21 cellular contexts compared by ENCODE assay signal in the genomic region with DNA sequence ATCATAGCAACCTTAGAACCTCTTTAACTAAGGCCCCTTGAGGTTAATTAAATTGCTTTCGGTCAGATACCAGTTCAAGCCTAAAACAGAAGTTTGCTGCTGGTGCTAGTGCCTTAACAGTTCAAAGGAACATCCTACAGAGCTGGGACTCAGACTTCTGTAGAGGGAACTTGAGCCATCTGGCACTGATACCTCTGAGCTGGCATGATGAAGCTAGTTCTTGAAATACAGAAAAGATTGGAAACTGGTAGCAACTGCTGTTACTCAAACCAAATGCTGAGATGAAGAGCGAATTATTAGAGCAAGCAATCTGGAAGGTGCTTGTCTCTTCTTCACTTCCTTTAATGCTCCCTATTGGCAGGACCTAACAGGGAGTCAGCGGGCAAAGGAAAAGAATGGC.
DNase-seq lines count a peak whose midpoint lies in the region; ATAC-seq and TF ChIP-seq lines count a peak whose summit lies in the region.
"Had no signal": no experiment of that assay in that cellular context is flagged by ENCODE, and none has a peak within 500 bp of the region (broad histone marks: within the 10 kb centered on the region; RNA-seq: fewer than 3 reads in every experiment).

No MANE protein-coding gene starts in this region.

- H3K36me3 ChIP-seq in hepatocyte (replicated peaks; ENCODE audit: insufficient read depth, low read depth), result no peaks in the 10 kb centered on the region
- H3K36me3 ChIP-seq: transverse colon had no signal

- DNase-seq in NCI-H1694 treated with DMSO at 0.1 percent for 48 hours (lab: John Stamatoyannopoulos, UW), result peak; percentile 21
- DNase-seq in NCI-H1694 (lab: John Stamatoyannopoulos, UW), result no peak
- no peak for DNase-seq in WTC11 (ENCODE audit: low spot score)
- no peak for DNase-seq in hepatocyte (ENCODE audit: low spot score)
- peak; percentile 44 for DNase-seq in stromal cell of bone marrow (ENCODE audit: low read depth)
- no peak for DNase-seq in natural killer cell treated with Interleukin-12 subunit alpha and Interleukin-12 subunit beta and Interleukin-15 and Interleukin-18, amount 100 ng/mL, for 72 hours (ENCODE audit: low spot score)
- DNase-seq in HuH-7 (ENCODE audit: low spot score), result no peak
- DNase-seq in GM10248 (ENCODE audit: extremely low spot score), result no peak
- DNase-seq: activated gamma-delta T cell; body of pancreas; dermis blood vessel endothelial cell; GOT3; NCI-H187 treated with DMSO at 0.1 percent for 48 hours; stimulated activated CD4-positive, alpha-beta T cell treated with anti-CD3 and anti-CD28 coated beads, Interleukin-4, amount 100 ng/mL, for 4 hours; transverse colon had no signal

- H3K9me3 Mint-ChIP-seq in WTC11, result no peaks in the 10 kb centered on the region
- H3K9me3 Mint-ChIP-seq in natural killer cell treated with Interleukin-12 subunit alpha and Interleukin-12 subunit beta and Interleukin-15 and Interleukin-18, amount 100 ng/mL, for 72 hours, result peaks cover 8% of the 10 kb centered on the region

- H3K27me3 Mint-ChIP-seq in WTC11 (ENCODE audit: low read depth), result no peaks in the 10 kb centered on the region
- no peaks in the 10 kb centered on the region for H3K27me3 Mint-ChIP-seq in natural killer cell treated with Interleukin-12 subunit alpha and Interleukin-12 subunit beta and Interleukin-15 and Interleukin-18, amount 100 ng/mL, for 72 hours

- H3K9me2 ChIP-seq in hepatocyte (replicated peaks; ENCODE audit: insufficient read depth), result no peaks in the 10 kb centered on the region

- no peaks in the 10 kb centered on the region for H3K9me3 ChIP-seq in hepatocyte (ENCODE audit: low read depth)
- H3K9me3 ChIP-seq: body of pancreas, transverse colon had no signal

- no peak overlapping the region for H3K27ac ChIP-seq in hepatocyte
- H3K27ac ChIP-seq: 22Rv1, RWPE1, transverse colon had no signal

- peak overlapping the region; percentile 14 for H2AFZ ChIP-seq in hepatocyte

- no peaks in the 10 kb centered on the region for H3K36me3 Mint-ChIP-seq in WTC11
- no peaks in the 10 kb centered on the region for H3K36me3 Mint-ChIP-seq in natural killer cell treated with Interleukin-12 subunit alpha and Interleukin-12 subunit beta and Interleukin-15 and Interleukin-18, amount 100 ng/mL, for 72 hours
- H3K36me3 Mint-ChIP-seq: CD14-positive monocyte had no signal

- H3K4me1 ChIP-seq in hepatocyte (ENCODE audit: insufficient read depth), result no peaks in the 10 kb centered on the region
- H3K4me1 ChIP-seq: transverse colon had no signal

- no peaks in the 10 kb centered on the region for H4K20me1 ChIP-seq in hepatocyte (ENCODE audit: insufficient read depth, poor library complexity, severe bottlenecking)

- no peaks in the 10 kb centered on the region for H3K4me1 Mint-ChIP-seq in WTC11
- no peaks in the 10 kb centered on the region for H3K4me1 Mint-ChIP-seq in natural killer cell treated with Interleukin-12 subunit alpha and Interleukin-12 subunit beta and Interleukin-15 and Interleukin-18, amount 100 ng/mL, for 72 hours (ENCODE audit: low read depth in 2 of 2)
- H3K4me1 Mint-ChIP-seq: CD14-positive monocyte had no signal

- no peaks in the 10 kb centered on the region for H3K79me2 ChIP-seq in hepatocyte

- POLR2A ChIA-PET in WTC11 (lab: Charles Lee) (no interaction called here), GM10248 (lab: Yijun Ruan, JAX) (no interaction called here)

- CTCF ChIA-PET in WTC11 (lab: Charles Lee), result interaction anchor here (1.0 kb wide), 1 partner anchor 97 kb away, joined by 4 read pairs; no protein-coding TSS in a partner anchor
- CTCF ChIA-PET in GM10248 (lab: Yijun Ruan, JAX), result interaction anchor here (1.0 to 1.3 kb wide), 2 partner anchors 10 to 12 kb away, joined by 3 to 4 read pairs; no protein-coding TSS in a partner anchor

- no peak overlapping the region for H3K27ac Mint-ChIP-seq in WTC11
- no peak overlapping the region for H3K27ac Mint-ChIP-seq in natural killer cell treated with Interleukin-12 subunit alpha and Interleukin-12 subunit beta and Interleukin-15 and Interleukin-18, amount 100 ng/mL, for 72 hours
- H3K27ac Mint-ChIP-seq: CD14-positive monocyte had no signal

- no peaks in the 10 kb centered on the region for H3K27me3 ChIP-seq in hepatocyte
- H3K27me3 ChIP-seq: body of pancreas, transverse colon had no signal

- H3K4me2 ChIP-seq in hepatocyte, result no peak overlapping the region

- peak; percentile 43 for ATAC-seq in WTC11
- ATAC-seq in natural killer cell treated with Interleukin-12 subunit alpha and Interleukin-12 subunit beta and Interleukin-15 and Interleukin-18, amount 100 ng/mL, for 72 hours, result no peak
- ATAC-seq: activated CD4-positive, CD25-positive, alpha-beta regulatory T cell treated with anti-CD3 and anti-CD28 coated beads, Interleukin-2, amount 50 U/mL, for 24 hours; sciatic nerve had no signal

- 69% methylated on average over 3 of the region's 3 CpGs for WGBS in hepatocyte (ENCODE audit: low lambda C conversion rate, missing lambda C conversion rate)

- TF ChIP-seq CTCF in WTC11 (IDR thresholded peaks at IDR 0.05), result no peak
- TF ChIP-seq CTCF in hepatocyte (IDR thresholded peaks at IDR 0.05; ENCODE audit: poor library complexity), result no peak
- no peak for TF ChIP-seq CTCF in GM10248 (IDR thresholded peaks at IDR 0.05; ENCODE audit: control extremely low read depth, extremely low read depth, low read depth, missing control alignments)

- H3K4me3 ChIP-seq in hepatocyte, result no peak overlapping the region
- H3K4me3 ChIP-seq: body of pancreas, lung, transverse colon had no signal

- no peak overlapping the region for H3K4me3 Mint-ChIP-seq in WTC11
- H3K4me3 Mint-ChIP-seq in natural killer cell treated with Interleukin-12 subunit alpha and Interleukin-12 subunit beta and Interleukin-15 and Interleukin-18, amount 100 ng/mL, for 72 hours, result no peak overlapping the region
- H3K4me3 Mint-ChIP-seq: CD14-positive monocyte had no signal

TF ChIP-seq in WTC11, 78 proteins besides CTCF, POLR2A, EP300 and RAD21:
- TF ChIP-seq ZSCAN18 (CRISPR knock-in tag; IDR thresholded peaks at IDR 0.05), result no peak
- TF ChIP-seq TEAD4 (CRISPR knock-in tag; IDR thresholded peaks at IDR 0.05), result no peak
- TF ChIP-seq GTF2I (CRISPR knock-in tag; conservative IDR thresholded peaks at IDR 0.05), result no peak
- TF ChIP-seq ATF6 (CRISPR knock-in tag; IDR thresholded peaks at IDR 0.05), result no peak
- no peak for TF ChIP-seq JUN (CRISPR knock-in tag; IDR thresholded peaks at IDR 0.05)
- TF ChIP-seq GRHL2 (CRISPR knock-in tag; IDR thresholded peaks at IDR 0.05; ENCODE audit: insufficient replicate concordance, severe bottlenecking), result no peak
- TF ChIP-seq IRF2 (CRISPR knock-in tag; IDR thresholded peaks at IDR 0.05; ENCODE audit: borderline replicate concordance, low read depth), result no peak
- no peak for TF ChIP-seq ZNF416 (CRISPR knock-in tag; IDR thresholded peaks at IDR 0.05)
- TF ChIP-seq, protein P1, sequence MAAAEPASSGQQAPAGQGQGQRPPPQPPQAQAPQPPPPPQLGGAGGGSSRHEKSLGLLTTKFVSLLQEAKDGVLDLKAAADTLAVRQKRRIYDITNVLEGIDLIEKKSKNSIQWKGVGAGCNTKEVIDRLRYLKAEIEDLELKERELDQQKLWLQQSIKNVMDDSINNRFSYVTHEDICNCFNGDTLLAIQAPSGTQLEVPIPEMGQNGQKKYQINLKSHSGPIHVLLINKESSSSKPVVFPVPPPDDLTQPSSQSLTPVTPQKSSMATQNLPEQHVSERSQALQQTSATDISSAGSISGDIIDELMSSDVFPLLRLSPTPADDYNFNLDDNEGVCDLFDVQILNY (CRISPR knock-in tag; IDR thresholded peaks at IDR 0.05), result no peak
- TF ChIP-seq ZBTB21 (CRISPR knock-in tag; IDR thresholded peaks at IDR 0.05; ENCODE audit: borderline replicate concordance), result no peak
- no peak for TF ChIP-seq CBFB (CRISPR knock-in tag; IDR thresholded peaks at IDR 0.05; ENCODE audit: low read depth)
- TF ChIP-seq TEAD1 (CRISPR knock-in tag; IDR thresholded peaks at IDR 0.05), result no peak

Comparison
In these comparisons a context has a peak if more than half of its experiments do, and no peak if none do; other contexts are left out.
1. DNase-seq: peak in NCI-H1694 treated with DMSO at 0.1 percent for 48 hours (single experiment) and stromal cell of bone marrow (single experiment); none in NCI-H1694 (single experiment), WTC11 (single experiment), hepatocyte (single experiment), natural killer cell treated with Interleukin-12 subunit alpha and Interleukin-12 subunit beta and Interleukin-15 and Interleukin-18, amount 100 ng/mL, for 72 hours (single experiment), HuH-7 (single experiment) and GM10248 (single experiment).